ENCODE assay signal across 9 cellular contexts in genomic region chr1:162136760-162137537, GRCh38.
A peak's percentile ranks its signal among the peaks of the same experiment; 100 is the strongest.
DNase-seq lines count a peak whose midpoint lies in the region; ATAC-seq and TF ChIP-seq lines count a peak whose summit lies in the region.
"Had no signal": no experiment of that assay in that cellular context is flagged by ENCODE, and none has a peak within 500 bp of the region (broad histone marks: within the 10 kb centered on the region; RNA-seq: fewer than 3 reads in every experiment).

No MANE protein-coding gene starts in this region.

- CTCF ChIA-PET in PC-9 (lab: Charles Lee) = no interaction called here

- POLR2A ChIA-PET in PC-9 (lab: Charles Lee; ENCODE audit: unreplicated experiment) = interaction anchor here (0.5 to 0.7 kb wide), 4 partner anchors 22 to 235 kb away, joined by 4 to 5 read pairs (median 4); no protein-coding TSS in a partner anchor

- ATAC-seq in HG02763 (IDR thresholded peaks at IDR 0.05; ENCODE audit: unreplicated experiment) (no peak), HG02840 (IDR thresholded peaks at IDR 0.05; ENCODE audit: low FRiP score, unreplicated experiment) (no peak), HG03439 (IDR thresholded peaks at IDR 0.05; ENCODE audit: unreplicated experiment) (no peak)

- H3F3A ChIP-seq in PC-9 (ENCODE audit: insufficient read depth, low read depth) (peaks cover 54% of the 10 kb centered on the region), neural cell (ENCODE audit: insufficient read depth, low read length, poor library complexity, severe bottlenecking) (peaks cover 4% of the 10 kb centered on the region)

- H3K9ac ChIP-seq in neural cell (ENCODE audit: low read length) = peak overlapping the region; percentile 25

- no peak for TF ChIP-seq RAD21 in neural cell (conservative IDR thresholded peaks at IDR 0.05)

- H3K36me3 ChIP-seq in PC-9 (ENCODE audit: low read depth) = peaks cover 11% of the 10 kb centered on the region; the same call in 1 of the 2 replicates
- H3K36me3 ChIP-seq in neural cell (ENCODE audit: insufficient read depth, low read length) = no peaks in the 10 kb centered on the region

- H3K4me2 ChIP-seq in PC-9 (peak overlapping the region; percentile 71), neural cell (ENCODE audit: low read length) (peak overlapping the region; percentile 18)

- H3K9me2 ChIP-seq in PC-9 (ENCODE audit: insufficient read depth) (peaks cover 3% of the 10 kb centered on the region; the same call in 1 of the 2 replicates), neural cell (ENCODE audit: insufficient read depth, low read length) (no peaks in the 10 kb centered on the region)

- H4K20me1 ChIP-seq in PC-9 (ENCODE audit: insufficient read depth) (no peaks in the 10 kb centered on the region), neural cell (ENCODE audit: insufficient read depth) (no peaks in the 10 kb centered on the region)

- H3K79me2 ChIP-seq in PC-9 (ENCODE audit: low read depth) = peaks cover 96% of the 10 kb centered on the region
- H3K79me2 ChIP-seq in neural cell (replicated peaks; ENCODE audit: insufficient read depth, low read length) = peaks cover 33% of the 10 kb centered on the region

- BruUV-seq in PC-9 (replicated peaks; lab: Mats Ljungman, UMichigan) = TSS peak; percentile 78

- H2AFZ ChIP-seq in PC-9 (no peak overlapping the region), neural cell (ENCODE audit: low read depth, low read length) (no peak overlapping the region)

- H3K27me3 ChIP-seq in PC-9 (ENCODE audit: insufficient read depth, low read depth) (no peaks in the 10 kb centered on the region), neural cell (ENCODE audit: insufficient read depth, low read depth, low read length) (no peaks in the 10 kb centered on the region)

- TF ChIP-seq CTCF in PC-9 (conservative IDR thresholded peaks at IDR 0.05) (no peak), neural cell (IDR thresholded peaks at IDR 0.05; ENCODE audit: poor library complexity, severe bottlenecking) (no peak), lower leg skin (IDR thresholded peaks at IDR 0.05) (no peak)

- TF ChIP-seq EP300 in neural cell (conservative IDR thresholded peaks at IDR 0.05; ENCODE audit: poor library complexity, severe bottlenecking) = peak; percentile 39

- TF ChIP-seq POLR2A in erythroblast (IDR thresholded peaks at IDR 0.05; ENCODE audit: low read length) (no peak), lower leg skin (IDR thresholded peaks at IDR 0.05) (no peak)

- 67 to 69% methylated on average over 8 of the region's 8 CpGs for WGBS in lower leg skin, 2 donors

- H3K27ac ChIP-seq in PC-9 (peak overlapping the region; percentile 96), neural cell (ENCODE audit: low read length) (peak overlapping the region; percentile 75)

- DNase-seq in Caki2 (ENCODE audit: low read depth) = peak; percentile 34
- DNase-seq in PC-9 = peak; percentile 42 to 95
- DNase-seq in erythroblast (lab: John Stamatoyannopoulos, UW) = peak; percentile 14 to 49
- DNase-seq in lower leg skin (ENCODE audit: low spot score in 2 of 2) = no peak
- DNase-seq: activated naive CD4-positive, alpha-beta T cell treated with anti-CD3 and anti-CD28 coated beads, Interleukin-2, amount 50 U/mL, for 16 hours had no signal

- in situ Hi-C loops in Caki2 (cut with HindIII; ENCODE audit: low pct_unique_long_range_greater_than_20kb, low sequenced_read_pairs) = no loop called here

- H3K4me3 ChIP-seq in PC-9 (peak overlapping the region; percentile 30; the same call in 1 of the 2 replicates), neural cell (ENCODE audit: low read length) (peak overlapping the region; percentile 36), lower leg skin (ENCODE audit: low read depth, poor library complexity, severe bottlenecking) (no peak overlapping the region)

- intact Hi-C loops in PC-9 (cut with micrococcal nuclease; ENCODE audit: unreplicated experiment) (loop anchor here (5.0 kb wide), 1 partner anchor 235 kb away; no protein-coding TSS in a partner anchor), lower leg skin (cut with DNase I; ENCODE audit: low total_unique reads) (no loop called here)

- H3K9me3 ChIP-seq in PC-9 (ENCODE audit: insufficient read depth, low read depth) (no peaks in the 10 kb centered on the region), neural cell (ENCODE audit: low read length) (no peaks in the 10 kb centered on the region)

- peaks cover 93% of the 10 kb centered on the region for H3K4me1 ChIP-seq in PC-9 (replicated peaks; ENCODE audit: insufficient read depth)

TF ChIP-seq in neural cell, 6 proteins besides CTCF, POLR2A, EP300 and RAD21:
- TF ChIP-seq EZH2 (IDR thresholded peaks at IDR 0.05; ENCODE audit: borderline replicate concordance, insufficient read depth, low read length, poor library complexity, severe bottlenecking) = no peak
- TF ChIP-seq REST (IDR thresholded peaks at IDR 0.05; ENCODE audit: borderline replicate concordance) = peak; percentile 65
- no peak for TF ChIP-seq POLR2AphosphoS5 (IDR thresholded peaks at IDR 0.05)

Comparison
In these comparisons a context has a peak if more than half of its experiments do, and no peak if none do; other contexts are left out.
1. DNase-seq: peak in Caki2 (single experiment), PC-9 (2 of 2) and erythroblast (2 of 2); none in lower leg skin (0 of 2).